ENCODE assay signal across 2 cellular contexts in the genomic region with DNA sequence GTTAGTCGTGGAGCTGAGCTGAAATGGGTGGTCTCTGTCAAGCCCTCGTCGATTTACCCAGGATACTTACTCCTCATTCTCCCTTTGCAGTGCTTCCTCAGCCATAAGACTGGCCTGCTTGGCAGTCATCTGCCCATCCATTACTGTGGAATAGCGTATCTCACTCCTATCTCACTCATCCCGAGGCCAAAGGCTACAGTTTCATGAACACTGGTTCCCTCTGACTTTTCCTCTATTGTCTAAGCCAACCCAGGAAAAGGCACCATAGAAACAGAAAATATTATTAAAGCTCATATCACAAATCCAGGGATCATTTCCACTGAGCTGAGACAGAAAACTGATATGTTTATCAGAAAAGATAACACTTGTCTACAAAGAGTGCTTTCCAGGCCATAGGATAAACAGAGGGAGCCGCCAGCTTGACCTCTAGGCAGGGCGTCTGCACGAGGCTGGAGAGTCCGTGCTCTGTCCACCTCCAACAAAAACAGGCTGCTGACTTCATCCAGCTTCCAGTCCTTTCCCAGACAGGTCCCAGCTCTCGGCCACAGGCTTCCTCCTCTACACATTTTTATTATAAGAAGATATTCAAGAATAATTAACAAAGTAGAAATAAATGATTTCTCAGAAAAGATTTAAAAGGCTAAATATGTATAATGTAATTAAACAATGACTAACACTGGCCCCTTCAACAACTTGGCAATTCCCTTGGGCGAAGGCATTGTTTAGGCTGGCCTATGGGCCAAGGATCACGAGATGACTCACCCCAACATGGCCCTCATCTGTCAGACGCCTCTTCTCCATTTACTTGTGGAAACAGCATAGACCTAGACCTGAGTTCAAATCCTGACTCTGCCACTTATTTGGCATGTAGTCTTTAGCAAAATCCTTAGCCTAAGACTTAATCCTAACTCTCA.
TF ChIP-seq lines count a peak whose summit lies in the region.

No MANE protein-coding gene starts in this region.

TF ChIP-seq in GM23338, 12 proteins besides CTCF, POLR2A, EP300 and RAD21 (continues in another document):
- TF ChIP-seq ZNF331 (CRISPR knock-in tag; IDR thresholded peaks at IDR 0.05; ENCODE audit: low read depth), result no peak
- no peak for TF ChIP-seq ZNF462 (CRISPR knock-in tag; IDR thresholded peaks at IDR 0.05)
- TF ChIP-seq CREB1 (CRISPR knock-in tag; IDR thresholded peaks at IDR 0.05; ENCODE audit: low read depth), result no peak
- TF ChIP-seq JUNB (IDR thresholded peaks at IDR 0.05; ENCODE audit: unreplicated experiment), result no peak
- no peak for TF ChIP-seq EZH2phosphoT487 (IDR thresholded peaks at IDR 0.05; ENCODE audit: unreplicated experiment)
- TF ChIP-seq ETS1 (IDR thresholded peaks at IDR 0.05), result no peak
- TF ChIP-seq NANOG (IDR thresholded peaks at IDR 0.05; ENCODE audit: borderline replicate concordance), result no peak
- no peak for TF ChIP-seq EZH2 (IDR thresholded peaks at IDR 0.05; ENCODE audit: low read depth, unreplicated experiment)
- no peak for TF ChIP-seq ZNF114 (CRISPR knock-in tag; IDR thresholded peaks at IDR 0.05)

TF ChIP-seq in endothelial cell of umbilical vein, 7 proteins besides CTCF, POLR2A, EP300 and RAD21:
- TF ChIP-seq MYC (IDR thresholded peaks at IDR 0.05; ENCODE audit: low read depth, low read length) (no peak), POLR2AphosphoS5 (IDR thresholded peaks at IDR 0.05; ENCODE audit: insufficient read depth, low read depth, low read length) (no peak), FOS (IDR thresholded peaks at IDR 0.05; ENCODE audit: borderline replicate concordance, insufficient read depth, low read length) (no peak), MAX (IDR thresholded peaks at IDR 0.05; ENCODE audit: insufficient read depth, insufficient read length) (no peak), JUN (IDR thresholded peaks at IDR 0.05; ENCODE audit: borderline replicate concordance, insufficient read depth, insufficient read length, low read depth) (no peak), GATA2 (IDR thresholded peaks at IDR 0.05; ENCODE audit: insufficient read depth, insufficient read length, low read depth, low read length) (no peak), EZH2 (IDR thresholded peaks at IDR 0.05; ENCODE audit: borderline replicate concordance, low read depth, low read length, severe bottlenecking) (no peak)
